24 cellular contexts compared by ENCODE assay signal in the genomic region with DNA sequence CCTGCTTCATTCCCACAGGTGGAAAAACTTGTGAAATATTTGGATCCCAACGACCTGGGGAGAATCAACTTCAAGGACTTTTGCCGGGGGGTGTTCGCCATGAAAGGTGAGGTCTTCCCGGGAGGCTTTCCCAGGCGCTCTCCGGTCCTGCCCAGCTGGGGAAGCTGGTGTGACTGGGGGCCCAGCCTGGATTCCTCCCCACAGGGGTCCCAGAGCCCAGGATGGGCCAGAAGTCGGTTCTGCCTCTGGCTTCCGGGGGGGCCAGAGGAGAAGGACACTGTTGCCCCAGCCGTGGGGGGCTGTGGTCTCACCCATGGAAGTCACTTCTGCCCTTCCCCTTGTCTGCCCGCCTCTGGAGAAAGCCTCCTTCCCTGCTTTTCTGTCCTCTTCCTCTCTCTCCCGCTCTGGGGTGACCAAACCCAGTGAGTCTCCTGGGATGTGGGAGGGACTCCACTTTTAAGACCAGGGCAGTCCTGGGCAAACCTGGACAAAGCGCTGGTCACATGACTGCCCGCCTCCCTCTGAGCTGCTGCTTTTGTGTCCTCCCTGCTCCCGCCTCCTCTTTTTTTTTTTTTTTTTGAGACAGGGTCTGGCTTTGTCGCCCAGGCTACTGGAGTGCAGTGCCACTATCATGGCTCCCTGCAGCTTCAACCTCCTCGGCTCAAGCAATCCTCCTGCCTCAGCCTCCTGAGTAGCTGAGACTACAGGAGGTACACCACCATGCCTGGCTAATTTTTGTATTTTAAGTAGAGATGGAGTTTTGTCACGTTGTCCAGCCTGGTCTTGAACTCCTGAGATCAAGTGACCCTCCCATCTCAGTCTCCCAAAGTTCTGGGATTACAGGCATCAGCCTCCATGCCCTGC. TPM values are rescaled to one million over a fixed set of nuclear protein-coding genes. Genes with fewer than 3 reads are reported as not detected.
DNase-seq lines count a peak whose midpoint lies in the region; ATAC-seq, FAIRE-seq and TF ChIP-seq lines count a peak whose summit lies in the region.
"Had no signal": no experiment of that assay in that cellular context is flagged by ENCODE, and none has a peak within 500 bp of the region (broad histone marks: within the 10 kb centered on the region; RNA-seq: fewer than 3 reads in every experiment).

No MANE protein-coding gene starts in this region.

- FAIRE-seq in HepG2 (lab: Jason Lieb, UNC): no peak
- FAIRE-seq: frontal cortex, GM19239, H54, urothelium cell line had no signal

- in situ Hi-C loops in HepG2 (cut with HindIII; ENCODE audit: extremely low pct_ligation_motif_present, low pct_unique_long_range_greater_than_20kb): loop anchor here (10.0 kb wide), 1 partner anchor 413 kb away; no protein-coding TSS in a partner anchor

- intact Hi-C loops in HepG2 (cut with micrococcal nuclease; ENCODE audit: unreplicated experiment): no loop called here
- intact Hi-C loops in posterior vena cava (cut with DNase I): loop anchor here in 1 of 2 donors (10.0 kb wide), 1 partner anchor 413 kb away; no protein-coding TSS in a partner anchor
- intact Hi-C loops in MCF 10A (cut with micrococcal nuclease): no loop called here

- WGBS in HUES64: 57% methylated on average over 17 of the region's 17 CpGs
- 23% methylated on average over 11 of the region's 17 CpGs for WGBS in HepG2 (ENCODE audit: low lambda C conversion rate)

- peak; percentile 78 for DNase-seq in DMS53 (lab: John Stamatoyannopoulos, UW)
- DNase-seq in WTC11 (ENCODE audit: low spot score): no peak
- DNase-seq in HepG2 (ENCODE audit: low spot score): peak; percentile 30
- no peak for DNase-seq in cerebellar cortex (ENCODE audit: low spot score)
- DNase-seq in posterior vena cava (ENCODE audit: low spot score): no peak
- no peak for DNase-seq in MCF 10A (ENCODE audit: unreplicated experiment)
- DNase-seq: activated CD4-positive, alpha-beta T cell treated with anti-CD3 and anti-CD28 coated beads, Interleukin-2, amount 10 ng/mL, durations not matched to agents 7 days and 5 days; activated T-cell treated with anti-CD3 and anti-CD28 coated beads, Interleukin-2, amount 50 U/mL, for 1 hour; EL; KBM-7; NCI-H1092; NCI-H345; RPMI8226; stimulated activated CD4-positive, alpha-beta T cell treated with anti-CD3 and anti-CD28 coated beads, Interleukin-2, amount 100 ng/mL, for 48 hours; SW 1271 had no signal

- no TSS peak for BruUV-seq in HepG2 (replicated peaks; lab: Mats Ljungman, UMichigan)
- no TSS peak for BruUV-seq in MCF 10A (replicated peaks; lab: Mats Ljungman, UMichigan)

- H2AFZ ChIP-seq in HepG2 (ENCODE audit: low read length): no peak overlapping the region

- TF ChIP-seq RAD21 in HepG2 (CRISPR knock-in tag; IDR thresholded peaks at IDR 0.05): no peak

- 0 out of 2 replicates have a peak overlapping the region, but pooled peaks have one; percentile 42 for H3K27ac Mint-ChIP-seq in WTC11
- H3K27ac Mint-ChIP-seq in MCF 10A (ENCODE audit: low read depth, unreplicated experiment): no peak overlapping the region
- H3K27ac Mint-ChIP-seq: activated CD4-positive, alpha-beta T cell treated with anti-CD3 and anti-CD28 coated beads, Interleukin-2, amount 10 ng/mL, durations not matched to agents 7 days and 5 days; activated naive CD8-positive, alpha-beta T cell had no signal

- H3K79me2 ChIP-seq in HepG2 (ENCODE audit: insufficient read depth, low read length): no peaks in the 10 kb centered on the region

- peaks cover 4% of the 10 kb centered on the region; the same call in 1 of the 2 replicates for H3K4me1 ChIP-seq in HUES64 (ENCODE audit: insufficient read depth, low read length)
- peaks cover 60% of the 10 kb centered on the region for H3K4me1 ChIP-seq in HepG2 (ENCODE audit: insufficient read depth, low read length)

- no peak for TF ChIP-seq EP300 in HepG2 (IDR thresholded peaks at IDR 0.05; ENCODE audit: low read depth in 2 of 2, low read length in 2 of 2)
- TF ChIP-seq EP300 in HepG2 (CRISPR knock-in tag; IDR thresholded peaks at IDR 0.05; ENCODE audit: borderline replicate concordance): no peak

- no peaks in the 10 kb centered on the region for H3K36me3 Mint-ChIP-seq in WTC11
- no peaks in the 10 kb centered on the region for H3K36me3 Mint-ChIP-seq in MCF 10A (ENCODE audit: insufficient read depth, unreplicated experiment)

- H3K27ac ChIP-seq in HUES64 (ENCODE audit: low read depth, low read length): 0 out of 2 replicates have a peak overlapping the region, but pooled peaks have one; percentile 58
- no peak overlapping the region for H3K27ac ChIP-seq in HepG2 (ENCODE audit: extremely low read length, insufficient read depth, low read length)
- H3K27ac ChIP-seq: body of pancreas, epithelial cell of prostate had no signal

- no peak for TF ChIP-seq POLR2A in HepG2 (IDR thresholded peaks at IDR 0.05; ENCODE audit: insufficient read depth in 1 of 2, low read depth in 2 of 2, low read length in 2 of 2)

- H3K9me3 Mint-ChIP-seq in WTC11: peaks cover 4% of the 10 kb centered on the region
- H3K9me3 Mint-ChIP-seq in MCF 10A (ENCODE audit: unreplicated experiment): no peaks in the 10 kb centered on the region
- H3K9me3 Mint-ChIP-seq: activated CD4-positive, alpha-beta T cell treated with anti-CD3 and anti-CD28 coated beads, Interleukin-2, amount 10 ng/mL, durations not matched to agents 7 days and 5 days had no signal

- H4K20me1 ChIP-seq in HepG2 (ENCODE audit: insufficient read depth, low read length): no peaks in the 10 kb centered on the region

- H3K4me1 Mint-ChIP-seq in WTC11 (peaks cover 13% of the 10 kb centered on the region), MCF 10A (ENCODE audit: insufficient read depth, unreplicated experiment) (no peaks in the 10 kb centered on the region)

- peak; percentile 67 for ATAC-seq in WTC11
- peak; percentile 11; the same call in 1 of the 3 replicates for ATAC-seq in HepG2
- ATAC-seq in HG02840 (IDR thresholded peaks at IDR 0.05; ENCODE audit: low FRiP score, unreplicated experiment): no peak
- ATAC-seq: body of pancreas had no signal

- H3K9ac ChIP-seq in HUES64 (ENCODE audit: low read depth, low read length): peak overlapping the region; percentile 56
- H3K9ac ChIP-seq in HepG2 (ENCODE audit: insufficient read depth, low read depth, low read length): peak overlapping the region; percentile 1; the same call in 1 of the 2 replicates

- POLR2A ChIA-PET in WTC11 (lab: Charles Lee) (interaction anchor here (0.7 kb wide), 1 partner anchor 92 kb away, joined by 3 read pairs; no protein-coding TSS in a partner anchor), HepG2 (lab: Yijun Ruan, JAX) (interaction anchor here (0.8 kb wide), 2 partner anchors 8 to 56 kb away, joined by 3 to 5 read pairs; no protein-coding TSS in a partner anchor), MCF 10A (lab: Yijun Ruan, JAX) (no interaction called here)

- 0 out of 2 replicates have a peak overlapping the region, but pooled peaks have one; percentile 1 for H3K4me3 ChIP-seq in HUES64 (ENCODE audit: low read length)
- H3K4me3 ChIP-seq in HepG2 (replicated peaks in 1 of 3; ENCODE audit: insufficient read depth in 1 of 3, low read depth in 2 of 3, low read length in 3 of 3): peak overlapping the region in 2 of 3 experiments; percentile 28 to 65; a peak in 3 of 6 replicates
- H3K4me3 ChIP-seq: body of pancreas had no signal

- peak overlapping the region; percentile 73 for H3K4me2 ChIP-seq in HepG2 (ENCODE audit: low read depth, low read length)

- no peaks in the 10 kb centered on the region for H3K27me3 ChIP-seq in HUES64 (ENCODE audit: insufficient read depth, low read length)
- peaks cover 1 to 13% of the 10 kb centered on the region in 2 experiments; a peak in 2 of 5 replicates for H3K27me3 ChIP-seq in HepG2 (ENCODE audit: control insufficient read depth in 1 of 2, insufficient read depth in 2 of 2, low read length in 2 of 2)
- H3K27me3 ChIP-seq: body of pancreas had no signal

- CTCF ChIA-PET in WTC11 (lab: Charles Lee): interaction anchor here (0.6 to 2.1 kb wide), 6 partner anchors 22 to 411 kb away, joined by 3 to 7 read pairs (median 3); no protein-coding TSS in a partner anchor
- CTCF ChIA-PET in HepG2 (lab: Yijun Ruan, JAX; ENCODE audit: low intra/inter-chr PET ratio, low total read pairs): no interaction called here
- CTCF ChIA-PET in MCF 10A (lab: Yijun Ruan, JAX): interaction anchor here (0.6 kb wide), 1 partner anchor 40 kb away, joined by 6 read pairs; the partner anchor contains the start of gene RAB11FIP4

- TF ChIP-seq CTCF in WTC11 (IDR thresholded peaks at IDR 0.05) (no peak), HepG2 (CRISPR knock-in tag; IDR thresholded peaks at IDR 0.05) (no peak), MCF 10A (IDR thresholded peaks at IDR 0.05; ENCODE audit: unreplicated experiment) (no peak)

- H3K36me3 ChIP-seq in HUES64 (ENCODE audit: insufficient read depth, low read length) (no peaks in the 10 kb centered on the region), HepG2 (replicated peaks in 1 of 2; ENCODE audit: control insufficient read depth in 1 of 2, insufficient read depth in 2 of 2, low read length in 2 of 2) (no peaks in the 10 kb centered on the region)

- H3K4me3 Mint-ChIP-seq in WTC11 (no peak overlapping the region), MCF 10A (ENCODE audit: unreplicated experiment) (no peak overlapping the region)
- H3K4me3 Mint-ChIP-seq: activated CD4-positive, alpha-beta T cell treated with anti-CD3 and anti-CD28 coated beads, Interleukin-2, amount 10 ng/mL, durations not matched to agents 7 days and 5 days; activated naive CD8-positive, alpha-beta T cell had no signal

- H3K9me3 ChIP-seq in HUES64 (ENCODE audit: insufficient read depth, low read depth, low read length) (no peaks in the 10 kb centered on the region), HepG2 (ENCODE audit: low read length) (no peaks in the 10 kb centered on the region)
- H3K9me3 ChIP-seq: body of pancreas had no signal

- H3K27me3 Mint-ChIP-seq in WTC11 (ENCODE audit: low read depth) (no peaks in the 10 kb centered on the region; the same call in 1 of the 2 replicates), MCF 10A (ENCODE audit: insufficient read depth, unreplicated experiment) (peaks cover 46% of the 10 kb centered on the region)

RNA-seq across cellular contexts. Expression of gene RAB11FIP4, which starts 40.6 kb away (rescaled TPM):
- polyA plus RNA-seq in HUES64 (2013, experiment 1 of 2): 20.9 TPM
- 21.5 TPM for polyA plus RNA-seq in HUES64 (2013, experiment 2 of 2)
- total RNA-seq in WTC11 (2021) (47.3 to 54.9 TPM (median 50.9 TPM) in 3 replicates), HepG2 (2016; rRNA removed; fragmentation: Illumina TruSeq; extraction: Trizol) (89.3 and 97.5 TPM in 2 replicates), posterior vena cava (1 to 10 TPM in 1 of 2 donors, under 1 TPM in 1; 0.83 to 1.0 TPM), MCF 10A (2022) (2.8 and 3.7 TPM in 2 replicates)
- total RNA-seq in HepG2 (2016; cell fraction: cytosol; rRNA removed; fragmentation: Illumina TruSeq; extraction: Trizol; ENCODE audit: low read depth): 15.7 and 17.7 TPM in 2 replicates
- total RNA-seq in HepG2 (2016; cell fraction: insoluble cytoplasmic fraction; rRNA removed; fragmentation: Illumina TruSeq; extraction: Trizol): 82.8 and 83.9 TPM in 2 replicates
- 46.0 and 48.9 TPM in 2 replicates for total RNA-seq in HepG2 (2016; cell fraction: membrane; rRNA removed; fragmentation: Illumina TruSeq; extraction: Trizol)
- 51.3 and 59.0 TPM in 2 replicates for total RNA-seq in HepG2 (2016; cell fraction: nucleus; rRNA removed; fragmentation: Illumina TruSeq; extraction: Trizol)
- 28.0 and 31.2 TPM in 2 replicates for polyA plus RNA-seq in HepG2 (2011; rRNA removed)
- 25.5 and 31.3 TPM in 2 replicates for polyA plus RNA-seq in HepG2 (2011; cell fraction: cytosol; rRNA removed)
- 29.4 and 36.0 TPM in 2 replicates for polyA plus RNA-seq in HepG2 (2011; cell fraction: nucleus; rRNA removed)
- polyA plus RNA-seq in HepG2 (2012): 23.1 and 41.4 TPM in 2 replicates
- 7.9 and 9.3 TPM in 2 replicates for polyA plus RNA-seq in HepG2 (2016; cell fraction: cytosol; fragmentation: Illumina TruSeq; extraction: Trizol; ENCODE audit: low read depth)
- 69.1 and 77.3 TPM in 2 replicates for polyA plus RNA-seq in HepG2 (2016; cell fraction: insoluble cytoplasmic fraction; fragmentation: Illumina TruSeq; extraction: Trizol; ENCODE audit: low read depth)
- polyA plus RNA-seq in HepG2 (2016; cell fraction: membrane; fragmentation: Illumina TruSeq; extraction: Trizol; ENCODE audit: low read depth): 22.4 and 25.9 TPM in 2 replicates
- polyA plus RNA-seq in HepG2 (2016; cell fraction: nucleus; fragmentation: Illumina TruSeq; extraction: Trizol; ENCODE audit: insufficient read depth, low read depth): 62.4 and 65.5 TPM in 2 replicates
- 2.3 and 38.5 TPM in 2 replicates for polyA minus RNA-seq in HepG2 (2011; rRNA and poly(A)+ RNA removed; ENCODE audit: low replicate concordance)
- 25.4 and 28.4 TPM in 2 replicates for polyA minus RNA-seq in HepG2 (2011; cell fraction: cytosol; rRNA and poly(A)+ RNA removed)
- 25.7 and 25.9 TPM in 2 replicates for polyA minus RNA-seq in HepG2 (2011; cell fraction: nucleus; rRNA and poly(A)+ RNA removed)

Comparison
In these comparisons a context has a peak if more than half of its experiments do, and no peak if none do; other contexts are left out.
1. DNase-seq: peak in DMS53 (single experiment) and HepG2 (single experiment); none in WTC11 (single experiment), cerebellar cortex (single experiment), posterior vena cava (single experiment) and MCF 10A (single experiment).